ENCODE assay signal across 10 cellular contexts in genomic region chr3:31105438-31106077, GRCh38.
DNase-seq lines count a peak whose midpoint lies in the region; ATAC-seq, FAIRE-seq and TF ChIP-seq lines count a peak whose summit lies in the region.
"Had no signal": no experiment of that assay in that cellular context is flagged by ENCODE, and none has a peak within 500 bp of the region (broad histone marks: within the 10 kb centered on the region; RNA-seq: fewer than 3 reads in every experiment).

No MANE protein-coding gene starts in this region.

- peaks cover 2% of the 10 kb centered on the region; the same call in 1 of the 2 replicates for H3K27me3 Mint-ChIP-seq in HFFc6 (ENCODE audit: insufficient read depth)
- no peaks in the 10 kb centered on the region for H3K27me3 Mint-ChIP-seq in activated T-cell treated with anti-CD3 and anti-CD28 coated beads, Interleukin-2, amount 50 U/mL, for 4 hours (ENCODE audit: low read depth)
- H3K27me3 Mint-ChIP-seq in stimulated activated naive B cell treated with anti-CD40 and anti-IgM and Interleukin-4, amounts not matched to agents 10 μg/mL and 1 μg/mL and 100 μg/mL, for 72 hours: no peaks in the 10 kb centered on the region
- no peaks in the 10 kb centered on the region for H3K27me3 Mint-ChIP-seq in endothelial cell (ENCODE audit: unreplicated experiment)

- peaks cover 11% of the 10 kb centered on the region for H3K36me3 Mint-ChIP-seq in HFFc6 (ENCODE audit: low read depth)
- H3K36me3 Mint-ChIP-seq in activated T-cell treated with anti-CD3 and anti-CD28 coated beads, Interleukin-2, amount 50 U/mL, for 4 hours (ENCODE audit: insufficient read depth): no peaks in the 10 kb centered on the region
- no peaks in the 10 kb centered on the region for H3K36me3 Mint-ChIP-seq in stimulated activated naive B cell treated with anti-CD40 and anti-IgM and Interleukin-4, amounts not matched to agents 10 μg/mL and 1 μg/mL and 100 μg/mL, for 72 hours
- H3K36me3 Mint-ChIP-seq in endothelial cell (ENCODE audit: low read depth, unreplicated experiment): no peaks in the 10 kb centered on the region

- peaks cover 62% of the 10 kb centered on the region for H3K4me1 ChIP-seq in keratinocyte (ENCODE audit: control insufficient read depth, extremely low read depth, insufficient read depth, low read length)
- H3K4me1 ChIP-seq: gastroesophageal sphincter had no signal

- peak; percentile 47 to 51 for ATAC-seq in activated T-cell treated with anti-CD3 and anti-CD28 coated beads, Interleukin-2, amount 50 U/mL, for 4 hours
- no peak for ATAC-seq in HG03039 (IDR thresholded peaks at IDR 0.05; ENCODE audit: unreplicated experiment)
- ATAC-seq in stimulated activated naive B cell treated with anti-CD40 and anti-IgM and Interleukin-4, amounts not matched to agents 10 μg/mL and 1 μg/mL and 100 μg/mL, for 72 hours (replicated peaks): no peak
- ATAC-seq: gastroesophageal sphincter had no signal

- peak; percentile 81 for FAIRE-seq in keratinocyte (lab: Jason Lieb, UNC)

- peak overlapping the region; percentile 81 for H3K4me2 ChIP-seq in keratinocyte (ENCODE audit: control insufficient read depth, extremely low read depth, insufficient read depth, low read depth, low read length)

- H4K20me1 ChIP-seq in keratinocyte (ENCODE audit: control insufficient read depth, extremely low read depth, insufficient read depth, low read length): no peaks in the 10 kb centered on the region

- H3K79me2 ChIP-seq in keratinocyte (ENCODE audit: control insufficient read depth, insufficient read depth, low read length): no peaks in the 10 kb centered on the region

- no peaks in the 10 kb centered on the region for H3K36me3 ChIP-seq in keratinocyte (ENCODE audit: control insufficient read depth in 2 of 2, extremely low read depth in 1 of 2, insufficient read depth in 2 of 2, low read length in 2 of 2)
- H3K36me3 ChIP-seq: gastroesophageal sphincter had no signal

- no peak overlapping the region for H3K9ac ChIP-seq in keratinocyte (ENCODE audit: control insufficient read depth, extremely low read depth, insufficient read depth, low read length)

- DNase-seq in AG10803 (ENCODE audit: low read depth) (peak; percentile 97), HFFc6 (peak; percentile 95), keratinocyte (ENCODE audit: low read depth, low spot score) (peak; percentile 89), occipital lobe (lab: John Stamatoyannopoulos, UW) (no peak), endothelial cell (ENCODE audit: low spot score) (no peak)
- DNase-seq in activated T-cell treated with anti-CD3 and anti-CD28 coated beads, Interleukin-2, amount 50 U/mL, for 4 hours: no peak
- DNase-seq in stimulated activated naive B cell treated with anti-CD40 and anti-IgM and Interleukin-4, amounts not matched to agents 10 μg/mL and 1 μg/mL and 100 μg/mL, for 72 hours: no peak

- H3K4me3 Mint-ChIP-seq in HFFc6: peak overlapping the region; percentile 69; the same call in 1 of the 2 replicates
- H3K4me3 Mint-ChIP-seq in activated T-cell treated with anti-CD3 and anti-CD28 coated beads, Interleukin-2, amount 50 U/mL, for 4 hours: no peak overlapping the region
- H3K4me3 Mint-ChIP-seq in stimulated activated naive B cell treated with anti-CD40 and anti-IgM and Interleukin-4, amounts not matched to agents 10 μg/mL and 1 μg/mL and 100 μg/mL, for 72 hours: no peak overlapping the region
- no peak overlapping the region for H3K4me3 Mint-ChIP-seq in endothelial cell (ENCODE audit: unreplicated experiment)
- H3K4me3 Mint-ChIP-seq: nephron had no signal

- no peaks in the 10 kb centered on the region for H3K9me1 ChIP-seq in keratinocyte (ENCODE audit: control insufficient read depth, extremely low read depth, insufficient read depth, low read length)

- peak overlapping the region; percentile 73 for H3K27ac ChIP-seq in keratinocyte (ENCODE audit: control insufficient read depth, insufficient read depth, low read length)
- H3K27ac ChIP-seq: gastroesophageal sphincter had no signal

- H3K4me1 Mint-ChIP-seq in HFFc6 (ENCODE audit: low read depth): peaks cover 56% of the 10 kb centered on the region
- H3K4me1 Mint-ChIP-seq in activated T-cell treated with anti-CD3 and anti-CD28 coated beads, Interleukin-2, amount 50 U/mL, for 4 hours (ENCODE audit: low read depth): peaks cover 37% of the 10 kb centered on the region
- no peaks in the 10 kb centered on the region for H3K4me1 Mint-ChIP-seq in stimulated activated naive B cell treated with anti-CD40 and anti-IgM and Interleukin-4, amounts not matched to agents 10 μg/mL and 1 μg/mL and 100 μg/mL, for 72 hours
- H3K4me1 Mint-ChIP-seq in endothelial cell (ENCODE audit: unreplicated experiment): no peaks in the 10 kb centered on the region

- dilution Hi-C loops in keratinocyte (cut with MboI; ENCODE audit: extremely low pct_ligation_motif_present, low sequenced_read_pairs): no loop called here

- H3K27ac Mint-ChIP-seq in HFFc6 (peak overlapping the region; percentile 85), endothelial cell (ENCODE audit: unreplicated experiment) (no peak overlapping the region)
- no peak overlapping the region for H3K27ac Mint-ChIP-seq in stimulated activated naive B cell treated with anti-CD40 and anti-IgM and Interleukin-4, amounts not matched to agents 10 μg/mL and 1 μg/mL and 100 μg/mL, for 72 hours
- H3K27ac Mint-ChIP-seq: nephron had no signal

- H3K4me3 ChIP-seq in AG10803 (ENCODE audit: low read length): no peak overlapping the region
- peak overlapping the region in 2 of 3 experiments; percentile 2 to 15 for H3K4me3 ChIP-seq in keratinocyte (ENCODE audit: control insufficient read depth in 2 of 3, extremely low read depth in 1 of 3, insufficient read depth in 2 of 3, low read depth in 1 of 3, low read length in 3 of 3)
- H3K4me3 ChIP-seq: gastroesophageal sphincter had no signal

- no peaks in the 10 kb centered on the region for H3K9me3 ChIP-seq in keratinocyte (ENCODE audit: control insufficient read depth, low read depth, low read length)
- H3K9me3 ChIP-seq: gastroesophageal sphincter had no signal

- H3K9me3 Mint-ChIP-seq in HFFc6: no peaks in the 10 kb centered on the region
- peaks cover 5% of the 10 kb centered on the region for H3K9me3 Mint-ChIP-seq in activated T-cell treated with anti-CD3 and anti-CD28 coated beads, Interleukin-2, amount 50 U/mL, for 4 hours
- H3K9me3 Mint-ChIP-seq in stimulated activated naive B cell treated with anti-CD40 and anti-IgM and Interleukin-4, amounts not matched to agents 10 μg/mL and 1 μg/mL and 100 μg/mL, for 72 hours: no peaks in the 10 kb centered on the region
- H3K9me3 Mint-ChIP-seq in endothelial cell (ENCODE audit: unreplicated experiment): no peaks in the 10 kb centered on the region

- H2AFZ ChIP-seq in keratinocyte (ENCODE audit: control insufficient read depth, low read length): no peak overlapping the region

- TF ChIP-seq CTCF in AG10803 (conservative IDR thresholded peaks at IDR 0.05; ENCODE audit: low read length): no peak
- TF ChIP-seq CTCF in HFFc6 (IDR thresholded peaks at IDR 0.05): no peak
- TF ChIP-seq CTCF in keratinocyte (optimal IDR thresholded peaks at IDR 0.05 in 1 of 3, IDR thresholded peaks at IDR 0.05 in 1 of 3, conservative IDR thresholded peaks at IDR 0.05 in 1 of 3; ENCODE audit: extremely low read depth in 1 of 3, insufficient read depth in 2 of 3, low read length in 3 of 3): no peak
- TF ChIP-seq CTCF in endothelial cell (IDR thresholded peaks at IDR 0.05; ENCODE audit: unreplicated experiment): no peak

- no peaks in the 10 kb centered on the region for H3K27me3 ChIP-seq in keratinocyte (ENCODE audit: control insufficient read depth, extremely low read depth, insufficient read depth, low read length)
- H3K27me3 ChIP-seq: gastroesophageal sphincter had no signal

Comparison
In these comparisons a context has a peak if more than half of its experiments do, and no peak if none do; other contexts are left out.
1. DNase-seq: peak in AG10803 (single experiment), HFFc6 (single experiment) and keratinocyte (single experiment); none in activated T-cell treated with anti-CD3 and anti-CD28 coated beads, Interleukin-2, amount 50 U/mL, for 4 hours (single experiment), occipital lobe (single experiment), stimulated activated naive B cell treated with anti-CD40 and anti-IgM and Interleukin-4, amounts not matched to agents 10 μg/mL and 1 μg/mL and 100 μg/mL, for 72 hours (single experiment) and endothelial cell (single experiment).
2. ATAC-seq: peak in activated T-cell treated with anti-CD3 and anti-CD28 coated beads, Interleukin-2, amount 50 U/mL, for 4 hours (2 of 2); none in HG03039 (single experiment) and stimulated activated naive B cell treated with anti-CD40 and anti-IgM and Interleukin-4, amounts not matched to agents 10 μg/mL and 1 μg/mL and 100 μg/mL, for 72 hours (0 of 2).